1 cellular context compared by ENCODE assay signal in genomic region chr7:145036592-145037386, GRCh38.
TF ChIP-seq lines count a peak whose summit lies in the region.

No MANE protein-coding gene starts in this region.

TF ChIP-seq in GM23338, 12 proteins besides CTCF, POLR2A, EP300 and RAD21 (continued from another document):
- TF ChIP-seq CREB1 (CRISPR knock-in tag; IDR thresholded peaks at IDR 0.05; ENCODE audit: low read depth) (no peak), NANOG (IDR thresholded peaks at IDR 0.05; ENCODE audit: borderline replicate concordance) (no peak)
